Comparison of ENCODE assay signal across 16 cellular contexts in the genomic region with DNA sequence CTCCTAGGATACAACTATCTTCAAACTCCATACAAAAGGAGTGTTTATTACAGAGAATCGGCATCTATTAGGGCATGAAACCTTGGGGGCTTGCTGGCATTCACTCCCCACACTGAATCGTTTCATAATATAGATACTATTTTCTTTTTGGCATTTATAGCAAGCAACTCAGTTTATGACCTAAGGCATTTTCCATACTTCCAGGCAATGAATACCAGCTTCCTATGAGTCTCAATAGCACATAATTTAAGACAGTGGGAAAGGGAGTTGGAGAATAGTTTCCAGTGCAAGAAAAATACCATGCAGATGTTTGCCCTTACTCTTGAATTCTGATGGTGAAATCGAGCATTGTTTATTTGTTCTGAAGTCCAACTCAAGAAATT.
A peak's percentile ranks its signal among the peaks of the same experiment; 100 is the strongest.
DNase-seq lines count a peak whose midpoint lies in the region; ATAC-seq, FAIRE-seq and TF ChIP-seq lines count a peak whose summit lies in the region.
"Had no signal": no experiment of that assay in that cellular context is flagged by ENCODE, and none has a peak within 500 bp of the region (broad histone marks: within the 10 kb centered on the region; RNA-seq: fewer than 3 reads in every experiment).

No MANE protein-coding gene starts in this region.

- H3K4me3 Mint-ChIP-seq in astrocyte (ENCODE audit: unreplicated experiment) = no peak overlapping the region
- H3K4me3 Mint-ChIP-seq: activated naive CD8-positive, alpha-beta T cell treated with anti-CD3 and anti-CD28 coated beads, Interleukin-2, amount 10 ng/mL, durations not matched to agents 7 days and 5 days; B cell had no signal

- H3K79me2 ChIP-seq in astrocyte (ENCODE audit: insufficient read depth, low read length) = no peaks in the 10 kb centered on the region

- peaks cover 41% of the 10 kb centered on the region for H3K4me1 Mint-ChIP-seq in astrocyte (ENCODE audit: low read depth, unreplicated experiment)
- H3K4me1 Mint-ChIP-seq: activated naive CD8-positive, alpha-beta T cell treated with anti-CD3 and anti-CD28 coated beads, Interleukin-2, amount 10 ng/mL, durations not matched to agents 7 days and 5 days; B cell had no signal

- H3K36me3 Mint-ChIP-seq in astrocyte (ENCODE audit: low read depth, unreplicated experiment) = no peaks in the 10 kb centered on the region

- H4K20me1 ChIP-seq in astrocyte (ENCODE audit: insufficient read depth, low read length) = no peaks in the 10 kb centered on the region

- no peaks in the 10 kb centered on the region for H3K27me3 Mint-ChIP-seq in astrocyte (ENCODE audit: low read depth, unreplicated experiment)
- H3K27me3 Mint-ChIP-seq: activated naive CD8-positive, alpha-beta T cell treated with anti-CD3 and anti-CD28 coated beads, Interleukin-2, amount 10 ng/mL, durations not matched to agents 7 days and 5 days had no signal

- H3K27me3 ChIP-seq in BJ (ENCODE audit: control insufficient read depth, insufficient read depth, low read length) (no peaks in the 10 kb centered on the region), astrocyte (ENCODE audit: insufficient read depth, low read length) (no peaks in the 10 kb centered on the region), skeletal muscle satellite cell (ENCODE audit: control insufficient read depth, insufficient read depth, low read length) (no peaks in the 10 kb centered on the region)

- H3K4me1 ChIP-seq in astrocyte (ENCODE audit: insufficient read depth, low read length) = peaks cover 46% of the 10 kb centered on the region
- peaks cover 59% of the 10 kb centered on the region for H3K4me1 ChIP-seq in skeletal muscle satellite cell (ENCODE audit: control insufficient read depth, insufficient read depth, low read length)

- DNase-seq in BJ (ENCODE audit: low read depth) (peak; percentile 81), astrocyte (ENCODE audit: low read depth) (peak; percentile 46), foreskin melanocyte (peak; percentile 97), activated gamma-delta T cell treated with Interleukin-2 at 50 U/mL for 16 hours (no peak), NCI-H2196 treated with DMSO at 0.1 percent for 48 hours (lab: John Stamatoyannopoulos, UW; ENCODE audit: unreplicated experiment) (no peak)
- DNase-seq in activated CD4-positive, CD25-positive, alpha-beta regulatory T cell (lab: John Stamatoyannopoulos, UW) = no peak
- DNase-seq: activated CD8-positive, alpha-beta memory T cell treated with anti-CD3 and anti-CD28 coated beads, Interleukin-2, amount 50 U/mL, for 4 hours; activated naive CD8-positive, alpha-beta T cell treated with anti-CD3 and anti-CD28 coated beads, Interleukin-2, amount 10 ng/mL, durations not matched to agents 7 days and 5 days; effector memory CD4-positive, alpha-beta T cell; NCI-H1048; NCI-H446 had no signal

- POLR2A ChIA-PET in BJ (lab: Charles Lee) = interaction anchor here (0.6 to 1.0 kb wide), 4 partner anchors 16 to 472 kb away, joined by 3 to 5 read pairs (median 4); no protein-coding TSS in a partner anchor

- FAIRE-seq in astrocyte (lab: Jason Lieb, UNC) = no peak
- FAIRE-seq: RCC 7860 had no signal

- H3K27ac Mint-ChIP-seq in astrocyte (ENCODE audit: unreplicated experiment) = no peak overlapping the region
- H3K27ac Mint-ChIP-seq: activated naive CD8-positive, alpha-beta T cell treated with anti-CD3 and anti-CD28 coated beads, Interleukin-2, amount 10 ng/mL, durations not matched to agents 7 days and 5 days; B cell had no signal

- H2AFZ ChIP-seq in astrocyte (ENCODE audit: low read depth, low read length) = no peak overlapping the region

- no peaks in the 10 kb centered on the region for H3K9me3 ChIP-seq in astrocyte (ENCODE audit: insufficient read depth, low read depth, low read length)
- H3K9me3 ChIP-seq in skeletal muscle satellite cell (replicated peaks; ENCODE audit: low read length) = no peaks in the 10 kb centered on the region
- H3K9me3 ChIP-seq: HAP-1 had no signal

- H3K4me3 ChIP-seq in BJ (ENCODE audit: low read depth, low read length) = no peak overlapping the region
- H3K4me3 ChIP-seq in astrocyte (ENCODE audit: insufficient read depth, low read depth, low read length) = no peak overlapping the region
- H3K4me3 ChIP-seq in skeletal muscle satellite cell (ENCODE audit: low read length) = no peak overlapping the region
- H3K4me3 ChIP-seq: HAP-1 had no signal

- H3K27ac ChIP-seq in astrocyte (ENCODE audit: low read depth, low read length) = peak overlapping the region; percentile 91

- TF ChIP-seq CTCF in BJ (IDR thresholded peaks at IDR 0.05; ENCODE audit: insufficient read depth, low read depth, low read length) (no peak), astrocyte (IDR thresholded peaks at IDR 0.05; ENCODE audit: insufficient read depth, low read depth, low read length) (no peak)

- ATAC-seq in GM19467 (IDR thresholded peaks at IDR 0.05; ENCODE audit: unreplicated experiment) = no peak

- H3K36me3 ChIP-seq in BJ (ENCODE audit: control insufficient read depth, insufficient read depth, low read length) (no peaks in the 10 kb centered on the region), astrocyte (ENCODE audit: insufficient read depth, low read length) (no peaks in the 10 kb centered on the region), skeletal muscle satellite cell (ENCODE audit: insufficient read depth, low read length) (no peaks in the 10 kb centered on the region)
- H3K36me3 ChIP-seq: HAP-1 had no signal

- H3K4me2 ChIP-seq in astrocyte (ENCODE audit: low read length) (peak overlapping the region; percentile 66), skeletal muscle satellite cell (ENCODE audit: low read length) (peak overlapping the region; percentile 48)

- H3K9me3 Mint-ChIP-seq in astrocyte (ENCODE audit: unreplicated experiment) = no peaks in the 10 kb centered on the region

- CTCF ChIA-PET in BJ (lab: Yijun Ruan, JAX) = interaction anchor here (2.3 kb wide), 1 partner anchor 10 kb away, joined by 11 read pairs; no protein-coding TSS in a partner anchor

- H3K9ac ChIP-seq in astrocyte (ENCODE audit: low read length) = peak overlapping the region; percentile 81
- H3K9ac ChIP-seq in skeletal muscle satellite cell (ENCODE audit: low read depth, low read length) = peak overlapping the region; percentile 76

Comparison
In these comparisons a context has a peak if more than half of its experiments do, and no peak if none do; other contexts are left out.
1. DNase-seq: peak in BJ (single experiment), astrocyte (single experiment) and foreskin melanocyte (single experiment); none in activated gamma-delta T cell treated with Interleukin-2 at 50 U/mL for 16 hours (single experiment), NCI-H2196 treated with DMSO at 0.1 percent for 48 hours (single experiment) and activated CD4-positive, CD25-positive, alpha-beta regulatory T cell (0 of 4).